ENCODE assay signal across 1 cellular context in the genomic region with DNA sequence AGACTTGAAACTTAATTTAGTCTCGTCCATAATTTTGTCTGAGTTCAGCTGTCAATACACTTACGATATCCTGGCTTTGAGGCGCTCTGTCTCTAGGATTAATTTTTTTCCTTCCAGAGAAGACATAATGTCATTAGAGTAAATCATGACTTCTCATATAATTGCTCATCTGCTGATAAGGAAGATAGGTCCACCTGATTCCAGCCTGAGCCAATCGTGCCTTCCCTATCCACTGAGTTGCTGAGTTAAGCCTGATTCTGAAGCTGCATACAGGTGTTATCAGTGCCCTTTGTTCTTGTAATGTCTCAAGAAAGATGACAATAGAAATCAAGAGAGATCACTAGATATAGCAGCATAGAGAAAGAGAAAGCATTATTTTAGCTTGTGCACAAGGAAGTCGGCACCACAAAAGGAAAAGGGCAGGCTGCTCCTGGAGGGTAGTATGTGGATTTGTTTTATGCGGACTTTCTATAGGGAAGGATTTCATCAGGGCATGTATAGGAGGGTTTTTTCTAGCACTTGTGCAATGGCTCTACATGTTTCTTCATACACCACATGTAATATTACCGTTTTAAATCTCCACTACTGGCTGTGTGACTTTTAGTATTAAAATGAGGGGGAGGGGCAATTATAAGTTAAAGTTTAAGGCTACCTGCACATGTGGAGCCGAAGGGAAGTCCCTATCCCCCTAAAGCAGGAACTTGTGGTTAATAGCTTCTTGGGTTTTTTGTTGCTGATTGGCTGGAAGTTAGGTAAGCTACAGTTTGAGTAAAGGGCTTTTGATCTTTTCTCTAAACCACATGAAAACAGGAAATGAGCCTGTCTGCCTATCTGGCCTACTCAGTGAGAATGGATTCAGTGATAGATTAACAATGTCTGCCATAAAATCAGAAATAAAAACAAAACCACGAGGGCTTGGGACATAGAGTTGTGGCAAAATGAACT.
TF ChIP-seq lines count a peak whose summit lies in the region.

No MANE protein-coding gene starts in this region.

TF ChIP-seq in HepG2, 621 proteins besides CTCF, POLR2A, EP300 and RAD21 (continued from another document):
- TF ChIP-seq, protein P1, sequence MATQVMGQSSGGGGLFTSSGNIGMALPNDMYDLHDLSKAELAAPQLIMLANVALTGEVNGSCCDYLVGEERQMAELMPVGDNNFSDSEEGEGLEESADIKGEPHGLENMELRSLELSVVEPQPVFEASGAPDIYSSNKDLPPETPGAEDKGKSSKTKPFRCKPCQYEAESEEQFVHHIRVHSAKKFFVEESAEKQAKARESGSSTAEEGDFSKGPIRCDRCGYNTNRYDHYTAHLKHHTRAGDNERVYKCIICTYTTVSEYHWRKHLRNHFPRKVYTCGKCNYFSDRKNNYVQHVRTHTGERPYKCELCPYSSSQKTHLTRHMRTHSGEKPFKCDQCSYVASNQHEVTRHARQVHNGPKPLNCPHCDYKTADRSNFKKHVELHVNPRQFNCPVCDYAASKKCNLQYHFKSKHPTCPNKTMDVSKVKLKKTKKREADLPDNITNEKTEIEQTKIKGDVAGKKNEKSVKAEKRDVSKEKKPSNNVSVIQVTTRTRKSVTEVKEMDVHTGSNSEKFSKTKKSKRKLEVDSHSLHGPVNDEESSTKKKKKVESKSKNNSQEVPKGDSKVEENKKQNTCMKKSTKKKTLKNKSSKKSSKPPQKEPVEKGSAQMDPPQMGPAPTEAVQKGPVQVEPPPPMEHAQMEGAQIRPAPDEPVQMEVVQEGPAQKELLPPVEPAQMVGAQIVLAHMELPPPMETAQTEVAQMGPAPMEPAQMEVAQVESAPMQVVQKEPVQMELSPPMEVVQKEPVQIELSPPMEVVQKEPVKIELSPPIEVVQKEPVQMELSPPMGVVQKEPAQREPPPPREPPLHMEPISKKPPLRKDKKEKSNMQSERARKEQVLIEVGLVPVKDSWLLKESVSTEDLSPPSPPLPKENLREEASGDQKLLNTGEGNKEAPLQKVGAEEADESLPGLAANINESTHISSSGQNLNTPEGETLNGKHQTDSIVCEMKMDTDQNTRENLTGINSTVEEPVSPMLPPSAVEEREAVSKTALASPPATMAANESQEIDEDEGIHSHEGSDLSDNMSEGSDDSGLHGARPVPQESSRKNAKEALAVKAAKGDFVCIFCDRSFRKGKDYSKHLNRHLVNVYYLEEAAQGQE (IDR thresholded peaks at IDR 0.05; ENCODE audit: borderline replicate concordance in 1 of 2, low read depth in 1 of 2, low read length in 2 of 2), result no peak
- TF ChIP-seq ZNF788 (CRISPR knock-in tag; IDR thresholded peaks at IDR 0.05; ENCODE audit: borderline replicate concordance) (no peak), HMG20A (CRISPR knock-in tag; IDR thresholded peaks at IDR 0.05; ENCODE audit: borderline replicate concordance) (no peak)
- TF ChIP-seq, protein P2, sequence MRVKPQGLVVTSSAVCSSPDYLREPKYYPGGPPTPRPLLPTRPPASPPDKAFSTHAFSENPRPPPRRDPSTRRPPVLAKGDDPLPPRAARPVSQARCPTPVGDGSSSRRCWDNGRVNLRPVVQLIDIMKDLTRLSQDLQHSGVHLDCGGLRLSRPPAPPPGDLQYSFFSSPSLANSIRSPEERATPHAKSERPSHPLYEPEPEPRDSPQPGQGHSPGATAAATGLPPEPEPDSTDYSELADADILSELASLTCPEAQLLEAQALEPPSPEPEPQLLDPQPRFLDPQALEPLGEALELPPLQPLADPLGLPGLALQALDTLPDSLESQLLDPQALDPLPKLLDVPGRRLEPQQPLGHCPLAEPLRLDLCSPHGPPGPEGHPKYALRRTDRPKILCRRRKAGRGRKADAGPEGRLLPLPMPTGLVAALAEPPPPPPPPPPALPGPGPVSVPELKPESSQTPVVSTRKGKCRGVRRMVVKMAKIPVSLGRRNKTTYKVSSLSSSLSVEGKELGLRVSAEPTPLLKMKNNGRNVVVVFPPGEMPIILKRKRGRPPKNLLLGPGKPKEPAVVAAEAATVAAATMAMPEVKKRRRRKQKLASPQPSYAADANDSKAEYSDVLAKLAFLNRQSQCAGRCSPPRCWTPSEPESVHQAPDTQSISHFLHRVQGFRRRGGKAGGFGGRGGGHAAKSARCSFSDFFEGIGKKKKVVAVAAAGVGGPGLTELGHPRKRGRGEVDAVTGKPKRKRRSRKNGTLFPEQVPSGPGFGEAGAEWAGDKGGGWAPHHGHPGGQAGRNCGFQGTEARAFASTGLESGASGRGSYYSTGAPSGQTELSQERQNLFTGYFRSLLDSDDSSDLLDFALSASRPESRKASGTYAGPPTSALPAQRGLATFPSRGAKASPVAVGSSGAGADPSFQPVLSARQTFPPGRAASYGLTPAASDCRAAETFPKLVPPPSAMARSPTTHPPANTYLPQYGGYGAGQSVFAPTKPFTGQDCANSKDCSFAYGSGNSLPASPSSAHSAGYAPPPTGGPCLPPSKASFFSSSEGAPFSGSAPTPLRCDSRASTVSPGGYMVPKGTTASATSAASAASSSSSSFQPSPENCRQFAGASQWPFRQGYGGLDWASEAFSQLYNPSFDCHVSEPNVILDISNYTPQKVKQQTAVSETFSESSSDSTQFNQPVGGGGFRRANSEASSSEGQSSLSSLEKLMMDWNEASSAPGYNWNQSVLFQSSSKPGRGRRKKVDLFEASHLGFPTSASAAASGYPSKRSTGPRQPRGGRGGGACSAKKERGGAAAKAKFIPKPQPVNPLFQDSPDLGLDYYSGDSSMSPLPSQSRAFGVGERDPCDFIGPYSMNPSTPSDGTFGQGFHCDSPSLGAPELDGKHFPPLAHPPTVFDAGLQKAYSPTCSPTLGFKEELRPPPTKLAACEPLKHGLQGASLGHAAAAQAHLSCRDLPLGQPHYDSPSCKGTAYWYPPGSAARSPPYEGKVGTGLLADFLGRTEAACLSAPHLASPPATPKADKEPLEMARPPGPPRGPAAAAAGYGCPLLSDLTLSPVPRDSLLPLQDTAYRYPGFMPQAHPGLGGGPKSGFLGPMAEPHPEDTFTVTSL (CRISPR knock-in tag; IDR thresholded peaks at IDR 0.05; ENCODE audit: borderline replicate concordance), result no peak
- TF ChIP-seq, protein P3, sequence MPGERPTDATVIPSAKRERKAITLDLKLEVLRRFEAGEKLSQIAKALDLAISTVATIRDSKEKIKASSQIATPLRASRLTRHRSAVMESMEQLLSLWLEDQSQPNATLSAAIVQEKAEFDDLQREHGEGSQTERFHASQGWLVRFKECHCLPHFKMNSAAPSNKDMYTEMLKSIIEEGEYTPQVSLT (CRISPR knock-in tag; IDR thresholded peaks at IDR 0.05; ENCODE audit: borderline replicate concordance, low read depth), result no peak
